Comparison of ENCODE assay signal across 30 cellular contexts in the genomic region with DNA sequence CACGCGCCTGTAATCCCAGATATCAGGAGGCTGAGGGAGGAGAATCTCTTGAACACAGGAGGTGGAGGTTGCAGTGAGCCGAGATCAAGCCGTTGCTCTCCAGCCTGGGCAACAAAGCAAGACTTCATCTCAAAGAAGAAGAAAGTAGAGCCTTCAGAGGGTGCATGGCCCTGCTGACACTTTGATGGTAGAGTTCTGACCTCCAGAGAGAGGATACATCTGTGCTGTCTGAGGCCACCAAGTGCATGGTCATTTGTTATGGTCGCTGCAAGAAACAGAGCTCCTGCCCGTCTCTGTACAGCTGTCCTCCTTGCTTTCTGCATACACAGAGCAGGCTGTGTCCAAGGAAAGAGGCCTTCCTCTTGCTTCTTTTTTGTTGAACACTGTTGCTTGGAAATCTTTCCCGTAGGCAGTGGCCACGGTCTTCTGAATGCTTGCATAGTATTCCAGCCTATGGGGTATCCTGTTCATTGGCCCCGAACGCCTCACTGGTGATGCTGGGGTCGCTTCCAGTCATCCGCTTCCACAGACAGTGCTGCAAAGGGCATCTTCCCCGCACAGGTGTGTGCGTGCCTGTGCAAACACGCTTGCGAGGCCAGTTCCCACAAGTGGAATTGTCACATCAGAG. TPM values are rescaled to one million over a fixed set of nuclear protein-coding genes. Genes with fewer than 3 reads are reported as not detected.
DNase-seq lines count a peak whose midpoint lies in the region; ATAC-seq and TF ChIP-seq lines count a peak whose summit lies in the region.
"Had no signal": no experiment of that assay in that cellular context is flagged by ENCODE, and none has a peak within 500 bp of the region (broad histone marks: within the 10 kb centered on the region; RNA-seq: fewer than 3 reads in every experiment).

No MANE protein-coding gene starts in this region.

- no TSS peak for BruUV-seq in PC-3 (replicated peaks; lab: Mats Ljungman, UMichigan)

- H3K9me3 ChIP-seq in left ventricle myocardium inferior (replicated peaks), result no peaks in the 10 kb centered on the region
- no peaks in the 10 kb centered on the region for H3K9me3 ChIP-seq in PC-3 (ENCODE audit: low read length)
- H3K9me3 ChIP-seq: breast epithelium, neutrophil, prostate gland, uterus had no signal

- H3K4me1 ChIP-seq in left ventricle myocardium inferior, result no peaks in the 10 kb centered on the region
- H3K4me1 ChIP-seq in PC-3 (ENCODE audit: insufficient read depth, low read length), result no peaks in the 10 kb centered on the region
- H3K4me1 ChIP-seq: breast epithelium, prostate gland, uterus had no signal

- H3K4me3 ChIP-seq in left ventricle myocardium inferior (no peak overlapping the region), PC-3 (ENCODE audit: low read length) (no peak overlapping the region)
- H3K4me3 ChIP-seq: breast epithelium, GM23338, prostate gland, uterus had no signal

- no peaks in the 10 kb centered on the region for H3K79me2 ChIP-seq in PC-3 (ENCODE audit: low read length)

- H3K9ac ChIP-seq in PC-3 (ENCODE audit: low read length), result no peak overlapping the region

- H3K36me3 Mint-ChIP-seq in chondrocyte (ENCODE audit: low read depth) (no peaks in the 10 kb centered on the region), glutamatergic neuron (ENCODE audit: unreplicated experiment) (peaks cover 5% of the 10 kb centered on the region)
- H3K36me3 Mint-ChIP-seq: activated naive CD4-positive, alpha-beta T cell treated with anti-CD3 and anti-CD28 coated beads, Interleukin-2, amount 50 U/mL, for 72 hours; CD8-positive, alpha-beta memory T cell; mesothelial cell of epicardium; stimulated activated memory B cell treated with anti-CD40 and anti-IgM and Interleukin-4, amounts not matched to agents 10 μg/mL and 1 μg/mL and 100 μg/mL, for 72 hours; T-cell had no signal

- H3K4me3 Mint-ChIP-seq in chondrocyte (ENCODE audit: unreplicated experiment) (no peak overlapping the region), glutamatergic neuron (ENCODE audit: unreplicated experiment) (no peak overlapping the region)
- H3K4me3 Mint-ChIP-seq: activated B cell treated with CpG ODN at 0.5 μM for 24 hours; CD8-positive, alpha-beta memory T cell; GM23338; mesothelial cell of epicardium; stimulated activated memory B cell treated with anti-CD40 and anti-IgM and Interleukin-4, amounts not matched to agents 10 μg/mL and 1 μg/mL and 100 μg/mL, for 72 hours; T-cell had no signal

- ATAC-seq in sciatic nerve (no peak), PC-3 (no peak), HG03521 (IDR thresholded peaks at IDR 0.05; ENCODE audit: unreplicated experiment) (no peak)
- ATAC-seq: activated naive CD4-positive, alpha-beta T cell treated with anti-CD3 and anti-CD28 coated beads, Interleukin-2, amount 50 U/mL, for 72 hours; stimulated activated memory B cell treated with anti-CD40 and anti-IgM and Interleukin-4, amounts not matched to agents 10 μg/mL and 1 μg/mL and 100 μg/mL, for 72 hours; T-cell had no signal

- POLR2A ChIA-PET in PC-3 (lab: Charles Lee; ENCODE audit: unreplicated experiment), result no interaction called here

- H3K4me1 Mint-ChIP-seq in chondrocyte (ENCODE audit: low read depth), result no peaks in the 10 kb centered on the region
- no peaks in the 10 kb centered on the region for H3K4me1 Mint-ChIP-seq in glutamatergic neuron (ENCODE audit: low read depth, unreplicated experiment)
- H3K4me1 Mint-ChIP-seq: activated B cell treated with CpG ODN at 0.5 μM for 24 hours; CD8-positive, alpha-beta memory T cell; mesothelial cell of epicardium; stimulated activated memory B cell treated with anti-CD40 and anti-IgM and Interleukin-4, amounts not matched to agents 10 μg/mL and 1 μg/mL and 100 μg/mL, for 72 hours; T-cell had no signal

- no peaks in the 10 kb centered on the region for H3K9me2 ChIP-seq in PC-3 (replicated peaks; ENCODE audit: low read length)

- H3K27ac ChIP-seq in left ventricle myocardium inferior (replicated peaks) (no peak overlapping the region), PC-3 (ENCODE audit: low read length) (no peak overlapping the region)
- H3K27ac ChIP-seq: breast epithelium, epithelial cell of prostate, neutrophil, prostate gland, uterus had no signal

- H3K27me3 ChIP-seq in left ventricle myocardium inferior (ENCODE audit: low read depth) (peaks cover 76% of the 10 kb centered on the region), PC-3 (ENCODE audit: low read length) (peaks cover 4% of the 10 kb centered on the region; the same call in 1 of the 2 replicates)
- H3K27me3 ChIP-seq: uterus had no signal

- H3K27ac Mint-ChIP-seq in chondrocyte (ENCODE audit: unreplicated experiment) (no peak overlapping the region), glutamatergic neuron (ENCODE audit: unreplicated experiment) (no peak overlapping the region)
- H3K27ac Mint-ChIP-seq: activated B cell treated with CpG ODN at 0.5 μM for 24 hours; activated naive CD4-positive, alpha-beta T cell treated with anti-CD3 and anti-CD28 coated beads, Interleukin-2, amount 50 U/mL, for 72 hours; activated T-helper 2 cell treated with anti-CD3 and anti-CD28 coated beads, Interferon-gamma antibody, Interleukin-2, Interleukin-4, amounts not matched to agents 10 μg/mL and 5 μg/mL and 100 μg/mL, durations not matched to agents 14 hours and 24 hours and 36 hours; CD8-positive, alpha-beta memory T cell; GM23338; mesothelial cell of epicardium; stimulated activated memory B cell treated with anti-CD40 and anti-IgM and Interleukin-4, amounts not matched to agents 10 μg/mL and 1 μg/mL and 100 μg/mL, for 72 hours; T-cell had no signal

- CTCF ChIA-PET in PC-3 (lab: Charles Lee), result interaction anchor here (0.6 kb wide), 1 partner anchor 134 kb away, joined by 6 read pairs; no protein-coding TSS in a partner anchor

- H3F3A ChIP-seq in PC-3 (ENCODE audit: low read length, unreplicated experiment), result no peaks in the 10 kb centered on the region

- peak; percentile 54 for DNase-seq in cardiac septum (ENCODE audit: low spot score)
- no peak for DNase-seq in left ventricle myocardium inferior
- DNase-seq in chondrocyte (ENCODE audit: low spot score), result peak; percentile 50
- DNase-seq in sciatic nerve (ENCODE audit: low spot score), result peak; percentile 21
- no peak for DNase-seq in PC-3
- DNase-seq in glutamatergic neuron, result no peak
- DNase-seq: activated B cell treated with CpG ODN at 0.5 μM for 24 hours; anterior cingulate cortex; CD8-positive, alpha-beta memory T cell; DMS 273 treated with DMSO at 0.1 percent for 48 hours; effector CD4-positive, alpha-beta T cell; kidney; NCI-H1092 treated with DMSO at 0.1 percent for 48 hours; NCI-H1694 treated with DMSO at 0.1 percent for 48 hours; NCI-H2171 treated with DMSO at 0.1 percent for 48 hours; NCI-H510A; substantia nigra; uterus had no signal

- H3K9me3 Mint-ChIP-seq in chondrocyte (ENCODE audit: low read depth) (peaks cover 4% of the 10 kb centered on the region), glutamatergic neuron (ENCODE audit: unreplicated experiment) (peaks cover 3% of the 10 kb centered on the region)
- H3K9me3 Mint-ChIP-seq: activated B cell treated with CpG ODN at 0.5 μM for 24 hours; activated naive CD4-positive, alpha-beta T cell treated with anti-CD3 and anti-CD28 coated beads, Interleukin-2, amount 50 U/mL, for 72 hours; activated T-helper 2 cell treated with anti-CD3 and anti-CD28 coated beads, Interferon-gamma antibody, Interleukin-2, Interleukin-4, amounts not matched to agents 10 μg/mL and 5 μg/mL and 100 μg/mL, durations not matched to agents 14 hours and 24 hours and 36 hours; mesothelial cell of epicardium; stimulated activated memory B cell treated with anti-CD40 and anti-IgM and Interleukin-4, amounts not matched to agents 10 μg/mL and 1 μg/mL and 100 μg/mL, for 72 hours; T-cell had no signal

- H3K27me3 Mint-ChIP-seq in chondrocyte (ENCODE audit: low read depth) (peaks cover 73% of the 10 kb centered on the region), glutamatergic neuron (ENCODE audit: unreplicated experiment) (no peaks in the 10 kb centered on the region)

- H3K36me3 ChIP-seq in left ventricle myocardium inferior (no peaks in the 10 kb centered on the region), PC-3 (ENCODE audit: low read depth, low read length) (no peaks in the 10 kb centered on the region)
- H3K36me3 ChIP-seq: breast epithelium, neutrophil, prostate gland, uterus had no signal

- H3K4me2 ChIP-seq in PC-3 (ENCODE audit: low read length), result no peak overlapping the region

- H4K20me1 ChIP-seq in PC-3 (ENCODE audit: low read length), result no peaks in the 10 kb centered on the region

- TF ChIP-seq CTCF in left ventricle myocardium inferior (IDR thresholded peaks at IDR 0.05; ENCODE audit: borderline replicate concordance) (no peak), chondrocyte (IDR thresholded peaks at IDR 0.05) (no peak), PC-3 (conservative IDR thresholded peaks at IDR 0.05; ENCODE audit: low read depth, low read length) (no peak), glutamatergic neuron (IDR thresholded peaks at IDR 0.05; ENCODE audit: partially characterized antibody, unreplicated experiment) (no peak)

- intact Hi-C loops in cardiac septum (cut with DNase I), result no loop called here
- intact Hi-C loops in left ventricle myocardium inferior (cut with micrococcal nuclease), result no loop called here
- intact Hi-C loops in sciatic nerve (cut with DNase I), result no loop called here
- intact Hi-C loops in PC-3 (cut with micrococcal nuclease), result no loop called here

- H2AFZ ChIP-seq in PC-3 (ENCODE audit: low read length), result no peak overlapping the region

RNA-seq across cellular contexts. Expression of a gene that starts 36.8 kb away (rescaled TPM):
- 0.05 TPM for total RNA-seq in cardiac septum
- not detected for total RNA-seq in left ventricle myocardium inferior
- 0.15 to 0.18 TPM (median 0.17 TPM) in 3 replicates for total RNA-seq in chondrocyte
- total RNA-seq in sciatic nerve, result not detected
- total RNA-seq in PC-3 (2014; rRNA removed), result 0.07 and 0.46 TPM in 2 replicates
- 5.6 TPM for total RNA-seq in glutamatergic neuron (ENCODE audit: unreplicated experiment)
- total RNA-seq: activated B cell treated with CpG ODN at 0.5 μM for 24 hours; activated T-helper 2 cell treated with anti-CD3 and anti-CD28 coated beads, Interferon-gamma antibody, Interleukin-2, Interleukin-4, amounts not matched to agents 10 μg/mL and 5 μg/mL and 100 μg/mL, durations not matched to agents 14 hours and 24 hours and 36 hours; CD8-positive, alpha-beta memory T cell; mesothelial cell of epicardium; SK-MEL-5; T-cell had no signal

Comparison
In these comparisons a context has a peak if more than half of its experiments do, and no peak if none do; other contexts are left out.
1. DNase-seq: peak in cardiac septum (single experiment), chondrocyte (single experiment) and sciatic nerve (single experiment); none in left ventricle myocardium inferior (single experiment), PC-3 (single experiment) and glutamatergic neuron (single experiment).